14 cellular contexts compared by ENCODE assay signal in genomic region chr9:38092200-38092524, GRCh38. TPM values are rescaled to one million over a fixed set of nuclear protein-coding genes. Genes with fewer than 3 reads are reported as not detected.
DNase-seq lines count a peak whose midpoint lies in the region; ATAC-seq and TF ChIP-seq lines count a peak whose summit lies in the region.
"Had no signal": no experiment of that assay in that cellular context is flagged by ENCODE, and none has a peak within 500 bp of the region (broad histone marks: within the 10 kb centered on the region; RNA-seq: fewer than 3 reads in every experiment).

No MANE protein-coding gene starts in this region.

- peak; percentile 12 for DNase-seq in activated CD8-positive, alpha-beta memory T cell treated with anti-CD3 and anti-CD28 coated beads, Interleukin-2, amount 50 U/mL, for 48 hours
- DNase-seq in activated CD8-positive, alpha-beta memory T cell treated with anti-CD3 and anti-CD28 coated beads, Interleukin-2, amount 10 ng/mL, durations not matched to agents 7 days and 5 days, result no peak
- DNase-seq in type B pancreatic cell (ENCODE audit: extremely low spot score, unreplicated experiment), result peak; percentile 25
- DNase-seq in activated CD4-positive, alpha-beta T cell treated with anti-CD3 and anti-CD28 coated beads for 48 hours, result no peak
- no peak for DNase-seq in NOMO-1 treated with DMSO at 0.1 percent for 48 hours (lab: John Stamatoyannopoulos, UW; ENCODE audit: unreplicated experiment)
- DNase-seq: CD8-positive, alpha-beta memory T cell; HCEC 1CT; NCI-H1048; NCI-H1436 treated with DMSO at 0.1 percent for 48 hours; NCI-H2081 treated with DMSO at 0.1 percent for 48 hours; NCI-H510A treated with DMSO at 0.1 percent for 48 hours had no signal

- no peak for ATAC-seq in activated CD8-positive, alpha-beta memory T cell treated with anti-CD3 and anti-CD28 coated beads, Interleukin-2, amount 10 ng/mL, durations not matched to agents 7 days and 5 days
- ATAC-seq in GM19397 (IDR thresholded peaks at IDR 0.05; ENCODE audit: unreplicated experiment) (peak; percentile 41), HG03432 (IDR thresholded peaks at IDR 0.05; ENCODE audit: unreplicated experiment) (peak; percentile 39), HG03045 (IDR thresholded peaks at IDR 0.05; ENCODE audit: unreplicated experiment) (no peak)

- no peak overlapping the region for H3K4me3 Mint-ChIP-seq in activated CD8-positive, alpha-beta memory T cell treated with anti-CD3 and anti-CD28 coated beads, Interleukin-2, amount 10 ng/mL, durations not matched to agents 7 days and 5 days
- H3K4me3 Mint-ChIP-seq in type B pancreatic cell, result no peak overlapping the region
- H3K4me3 Mint-ChIP-seq: CD8-positive, alpha-beta memory T cell had no signal

- no peaks in the 10 kb centered on the region for H3K9me3 Mint-ChIP-seq in activated CD8-positive, alpha-beta memory T cell treated with anti-CD3 and anti-CD28 coated beads, Interleukin-2, amount 10 ng/mL, durations not matched to agents 7 days and 5 days (ENCODE audit: low read depth)
- H3K9me3 Mint-ChIP-seq in type B pancreatic cell, result no peaks in the 10 kb centered on the region
- H3K9me3 Mint-ChIP-seq: CD8-positive, alpha-beta memory T cell had no signal

- no peak overlapping the region for H3K27ac Mint-ChIP-seq in activated CD8-positive, alpha-beta memory T cell treated with anti-CD3 and anti-CD28 coated beads, Interleukin-2, amount 10 ng/mL, durations not matched to agents 7 days and 5 days
- H3K27ac Mint-ChIP-seq in type B pancreatic cell, result no peak overlapping the region
- H3K27ac Mint-ChIP-seq: CD8-positive, alpha-beta memory T cell had no signal

- H3K4me1 Mint-ChIP-seq in activated CD8-positive, alpha-beta memory T cell treated with anti-CD3 and anti-CD28 coated beads, Interleukin-2, amount 10 ng/mL, durations not matched to agents 7 days and 5 days, result no peaks in the 10 kb centered on the region
- peaks cover 18% of the 10 kb centered on the region for H3K4me1 Mint-ChIP-seq in type B pancreatic cell (ENCODE audit: unreplicated experiment)

- no peaks in the 10 kb centered on the region for H3K36me3 Mint-ChIP-seq in activated CD8-positive, alpha-beta memory T cell treated with anti-CD3 and anti-CD28 coated beads, Interleukin-2, amount 10 ng/mL, durations not matched to agents 7 days and 5 days
- no peaks in the 10 kb centered on the region for H3K36me3 Mint-ChIP-seq in type B pancreatic cell
- H3K36me3 Mint-ChIP-seq: CD8-positive, alpha-beta memory T cell had no signal

- peaks cover 26% of the 10 kb centered on the region for H3K27me3 Mint-ChIP-seq in activated CD8-positive, alpha-beta memory T cell treated with anti-CD3 and anti-CD28 coated beads, Interleukin-2, amount 10 ng/mL, durations not matched to agents 7 days and 5 days
- H3K27me3 Mint-ChIP-seq in type B pancreatic cell, result peaks cover 2% of the 10 kb centered on the region

- CTCF ChIA-PET in activated CD8-positive, alpha-beta memory T cell treated with anti-CD3 and anti-CD28 coated beads, Interleukin-2, amount 10 ng/mL, durations not matched to agents 7 days and 5 days (lab: Charles Lee), result interaction anchor here (1.3 to 1.5 kb wide), 2 partner anchors 179 to 182 kb away, joined by 3 to 6 read pairs; no protein-coding TSS in a partner anchor

- no peak for TF ChIP-seq CTCF in type B pancreatic cell (conservative IDR thresholded peaks at IDR 0.05)

RNA-seq across cellular contexts. Expression of gene SHB, which starts 23.1 kb away (rescaled TPM):
- total RNA-seq in activated CD8-positive, alpha-beta memory T cell treated with anti-CD3 and anti-CD28 coated beads, Interleukin-2, amount 10 ng/mL, durations not matched to agents 7 days and 5 days, result 1 to 10 TPM in 1 of 2 experiments, under 1 TPM in 1; 0.23 to 1.1 TPM
- 14.4 and 20.0 TPM in 2 replicates for total RNA-seq in type B pancreatic cell (ENCODE audit: low replicate concordance)

Comparison
In these comparisons a context has a peak if more than half of its experiments do, and no peak if none do; other contexts are left out.
1. DNase-seq: peak in activated CD8-positive, alpha-beta memory T cell treated with anti-CD3 and anti-CD28 coated beads, Interleukin-2, amount 50 U/mL, for 48 hours (single experiment) and type B pancreatic cell (single experiment); none in activated CD8-positive, alpha-beta memory T cell treated with anti-CD3 and anti-CD28 coated beads, Interleukin-2, amount 10 ng/mL, durations not matched to agents 7 days and 5 days (single experiment), activated CD4-positive, alpha-beta T cell treated with anti-CD3 and anti-CD28 coated beads for 48 hours (single experiment) and NOMO-1 treated with DMSO at 0.1 percent for 48 hours (single experiment).
2. ATAC-seq: peak in GM19397 (single experiment) and HG03432 (single experiment); none in activated CD8-positive, alpha-beta memory T cell treated with anti-CD3 and anti-CD28 coated beads, Interleukin-2, amount 10 ng/mL, durations not matched to agents 7 days and 5 days (single experiment) and HG03045 (single experiment).